Comparison of ENCODE assay signal across 7 cellular contexts in the genomic region with DNA sequence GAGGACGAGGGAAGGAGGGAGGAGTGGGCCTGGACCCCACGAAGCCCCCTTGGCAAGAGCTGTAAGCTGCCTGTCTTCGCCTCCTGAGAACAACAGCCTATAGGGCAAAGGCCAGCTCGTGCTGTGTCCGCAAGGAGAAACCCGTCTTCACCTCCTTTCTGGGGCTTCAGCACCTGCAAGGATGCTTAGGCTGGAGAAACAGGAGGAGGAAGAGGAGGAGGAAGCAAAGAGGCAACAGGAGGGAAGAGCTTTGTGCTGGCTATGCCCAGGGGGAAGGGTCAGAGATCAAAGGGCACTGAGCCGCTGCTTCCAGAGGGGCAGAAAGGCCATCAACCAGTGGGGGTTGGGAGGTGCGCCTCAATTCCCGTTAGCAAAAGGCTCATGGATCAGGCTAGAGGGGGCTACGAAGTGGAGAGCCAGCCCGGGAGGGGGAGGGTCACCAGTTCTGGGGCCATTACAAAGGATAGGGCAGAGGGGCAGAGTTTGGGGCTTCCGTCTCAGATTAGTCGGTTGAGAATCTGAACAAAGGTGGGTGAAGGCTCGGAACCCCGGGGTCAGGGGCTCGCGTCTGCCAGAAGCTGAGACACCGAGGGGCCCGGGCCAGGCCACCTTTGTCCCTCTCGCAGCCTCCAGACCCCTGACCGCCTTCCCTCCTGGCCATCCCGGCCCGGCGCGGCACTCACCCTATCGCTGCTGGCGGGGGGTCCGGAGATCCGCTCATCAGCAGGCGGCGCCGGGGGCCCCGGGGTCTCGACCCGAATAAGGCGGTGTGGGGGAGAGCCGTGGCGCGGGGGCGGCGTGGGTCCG. TPM values are rescaled to one million over a fixed set of nuclear protein-coding genes. Genes with fewer than 3 reads are reported as not detected.
A peak's percentile ranks its signal among the peaks of the same experiment; 100 is the strongest.
DNase-seq lines count a peak whose midpoint lies in the region; ATAC-seq and TF ChIP-seq lines count a peak whose summit lies in the region.

No MANE protein-coding gene starts in this region.

- CTCF ChIA-PET in HCT116 (lab: Charles Lee): interaction anchor here (1.3 to 2.0 kb wide), 3 partner anchors 18 to 69 kb away, joined by 3 to 6 read pairs (median 3); no protein-coding TSS in a partner anchor

- H3K79me2 ChIP-seq in HCT116 (ENCODE audit: insufficient read depth, low read length): no peaks in the 10 kb centered on the region

- H3K4me1 ChIP-seq in HCT116 (ENCODE audit: control insufficient read depth in 1 of 2, insufficient read depth in 2 of 2, low read length in 2 of 2) (peaks cover 9 to 21% of the 10 kb centered on the region in 2 experiments), iPS-15b (ENCODE audit: control insufficient read depth, insufficient read depth, low read length) (peaks cover 14% of the 10 kb centered on the region)

- TF ChIP-seq RAD21 in HCT116 (IDR thresholded peaks at IDR 0.05; ENCODE audit: low read depth): no peak

- peaks cover 3% of the 10 kb centered on the region in 2 donors for H3K36me3 Mint-ChIP-seq in activated T-cell treated with anti-CD3 and anti-CD28 coated beads, Interleukin-2, amount 50 U/mL, for 72 hours (ENCODE audit: insufficient read depth in 2 of 2)
- H3K36me3 Mint-ChIP-seq in stimulated activated effector memory CD8-positive, alpha-beta T cell treated with anti-CD3 and anti-CD28 coated beads, Interleukin-12 subunit alpha, Interleukin-12 subunit beta, amount 100 ng/mL, for 72 hours: peaks cover 23% of the 10 kb centered on the region

- H3K27me3 ChIP-seq in HCT116 (ENCODE audit: insufficient read depth, low read length) (no peaks in the 10 kb centered on the region), iPS-15b (ENCODE audit: control insufficient read depth, insufficient read depth, low read length) (peaks cover 43% of the 10 kb centered on the region)

- no peak for DNase-seq in HCT116 (ENCODE audit: low read depth, low spot score)
- no peak for DNase-seq in activated T-cell treated with anti-CD3 and anti-CD28 coated beads, Interleukin-2, amount 50 U/mL, for 72 hours
- no peak for DNase-seq in stimulated activated effector memory CD8-positive, alpha-beta T cell treated with anti-CD3 and anti-CD28 coated beads, Interleukin-12 subunit alpha, Interleukin-12 subunit beta, amount 100 ng/mL, for 72 hours (ENCODE audit: low spot score in 2 of 2)
- DNase-seq in activated CD8-positive, alpha-beta memory T cell treated with anti-CD3 and anti-CD28 coated beads, Interleukin-2, amount 50 U/mL, for 4 hours: no peak
- no peak for DNase-seq in DMS 273 (lab: John Stamatoyannopoulos, UW; ENCODE audit: unreplicated experiment)

- ATAC-seq in HCT116 (no peak), GM19324 (IDR thresholded peaks at IDR 0.05; ENCODE audit: low FRiP score, unreplicated experiment) (no peak)
- ATAC-seq in activated T-cell treated with anti-CD3 and anti-CD28 coated beads, Interleukin-2, amount 50 U/mL, for 72 hours (replicated peaks in 1 of 2): peak in 1 of 2 donors; percentile 3
- ATAC-seq in stimulated activated effector memory CD8-positive, alpha-beta T cell treated with anti-CD3 and anti-CD28 coated beads, Interleukin-12 subunit alpha, Interleukin-12 subunit beta, amount 100 ng/mL, for 72 hours: no peak

- intact Hi-C loops in HCT116 (cut with micrococcal nuclease): no loop called here

- peak overlapping the region; percentile 76 to 89 for H3K4me3 Mint-ChIP-seq in activated T-cell treated with anti-CD3 and anti-CD28 coated beads, Interleukin-2, amount 50 U/mL, for 72 hours
- peak overlapping the region; percentile 88 for H3K4me3 Mint-ChIP-seq in stimulated activated effector memory CD8-positive, alpha-beta T cell treated with anti-CD3 and anti-CD28 coated beads, Interleukin-12 subunit alpha, Interleukin-12 subunit beta, amount 100 ng/mL, for 72 hours

- peaks cover 35% of the 10 kb centered on the region for H3K4me1 Mint-ChIP-seq in activated T-cell treated with anti-CD3 and anti-CD28 coated beads, Interleukin-2, amount 50 U/mL, for 72 hours (ENCODE audit: low read depth)
- peaks cover 58% of the 10 kb centered on the region for H3K4me1 Mint-ChIP-seq in stimulated activated effector memory CD8-positive, alpha-beta T cell treated with anti-CD3 and anti-CD28 coated beads, Interleukin-12 subunit alpha, Interleukin-12 subunit beta, amount 100 ng/mL, for 72 hours

- H3K9me3 ChIP-seq in HCT116 (ENCODE audit: control insufficient read depth in 1 of 2, insufficient read depth in 1 of 2, low read depth in 1 of 2, low read length in 2 of 2) (no peaks in the 10 kb centered on the region), iPS-15b (ENCODE audit: control insufficient read depth, insufficient read depth, low read length) (no peaks in the 10 kb centered on the region)

- no peaks in the 10 kb centered on the region for H4K20me1 ChIP-seq in HCT116 (ENCODE audit: insufficient read depth)

- no peak for TF ChIP-seq CTCF in HCT116 (IDR thresholded peaks at IDR 0.05 in 2 of 3, conservative IDR thresholded peaks at IDR 0.05 in 1 of 3; ENCODE audit: borderline replicate concordance in 1 of 3, insufficient read depth in 1 of 3, low read depth in 2 of 3, low read length in 2 of 3)

- H3K36me3 ChIP-seq in HCT116 (ENCODE audit: control insufficient read depth in 1 of 2, insufficient read depth in 2 of 2, low read length in 2 of 2) (no peaks in the 10 kb centered on the region), iPS-15b (ENCODE audit: control insufficient read depth, insufficient read depth, low read length) (no peaks in the 10 kb centered on the region)

- H3K9ac ChIP-seq in HCT116 (ENCODE audit: low read length) (no peak overlapping the region), iPS-15b (ENCODE audit: low read depth, low read length) (no peak overlapping the region)

- TF ChIP-seq POLR2A in HCT116 (IDR thresholded peaks at IDR 0.05; ENCODE audit: borderline replicate concordance, extremely low read depth, insufficient read depth, insufficient read length): no peak

- no peak overlapping the region for H3K4me3 ChIP-seq in HCT116 (replicated peaks in 1 of 2; ENCODE audit: low read depth in 1 of 2, low read length in 2 of 2)
- peak overlapping the region; percentile 72 for H3K4me3 ChIP-seq in iPS-15b (ENCODE audit: low read depth, low read length)

- BruUV-seq in HCT116 (replicated peaks; lab: Mats Ljungman, UMichigan): TSS peak; percentile 34

- H3K9me3 Mint-ChIP-seq in activated T-cell treated with anti-CD3 and anti-CD28 coated beads, Interleukin-2, amount 50 U/mL, for 72 hours: no peaks in the 10 kb centered on the region
- H3K9me3 Mint-ChIP-seq in stimulated activated effector memory CD8-positive, alpha-beta T cell treated with anti-CD3 and anti-CD28 coated beads, Interleukin-12 subunit alpha, Interleukin-12 subunit beta, amount 100 ng/mL, for 72 hours: no peaks in the 10 kb centered on the region

- H3K27ac ChIP-seq in HCT116 (ENCODE audit: low read depth, low read length): no peak overlapping the region

- POLR2A ChIA-PET in HCT116 (lab: Charles Lee): no interaction called here

- no peaks in the 10 kb centered on the region for H3K9me2 ChIP-seq in HCT116 (ENCODE audit: insufficient read depth)

- H3K27me3 Mint-ChIP-seq in activated T-cell treated with anti-CD3 and anti-CD28 coated beads, Interleukin-2, amount 50 U/mL, for 72 hours (ENCODE audit: low read depth): no peaks in the 10 kb centered on the region

- H3K27ac Mint-ChIP-seq in activated T-cell treated with anti-CD3 and anti-CD28 coated beads, Interleukin-2, amount 50 U/mL, for 72 hours: peak overlapping the region; percentile 70
- peak overlapping the region; percentile 91 for H3K27ac Mint-ChIP-seq in stimulated activated effector memory CD8-positive, alpha-beta T cell treated with anti-CD3 and anti-CD28 coated beads, Interleukin-12 subunit alpha, Interleukin-12 subunit beta, amount 100 ng/mL, for 72 hours

- RAD21 ChIA-PET in HCT116 (lab: Charles Lee; ENCODE audit: low non-redundant PET in 1 of 2, low total read pairs in 2 of 2, uncharacterized antibody in 2 of 2, unreplicated experiment in 2 of 2): no interaction called here

- H3K4me2 ChIP-seq in HCT116 (ENCODE audit: low read length): no peak overlapping the region

- H2AFZ ChIP-seq in HCT116 (ENCODE audit: low read depth, low read length, poor library complexity, severe bottlenecking): no peak overlapping the region

TF ChIP-seq in HCT116, 20 proteins besides CTCF, POLR2A, EP300 and RAD21:
- peak; percentile 14 for TF ChIP-seq TCF7L2 (IDR thresholded peaks at IDR 0.05; ENCODE audit: borderline replicate concordance, extremely low read depth, insufficient read depth, insufficient read length)
- TF ChIP-seq SP1 (IDR thresholded peaks at IDR 0.05; ENCODE audit: low read depth): no peak
- TF ChIP-seq, protein P1, sequence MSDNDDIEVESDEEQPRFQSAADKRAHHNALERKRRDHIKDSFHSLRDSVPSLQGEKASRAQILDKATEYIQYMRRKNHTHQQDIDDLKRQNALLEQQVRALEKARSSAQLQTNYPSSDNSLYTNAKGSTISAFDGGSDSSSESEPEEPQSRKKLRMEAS (IDR thresholded peaks at IDR 0.05): no peak
- no peak for TF ChIP-seq SRF (IDR thresholded peaks at IDR 0.05; ENCODE audit: low read depth)
- TF ChIP-seq SIN3A (IDR thresholded peaks at IDR 0.05; ENCODE audit: low read depth): no peak

RNA-seq across cellular contexts. Expression of a gene that starts 0.8 kb away (rescaled TPM):
- total RNA-seq in HCT116 (2021; ENCODE audit: unreplicated experiment): 2.6 TPM
- 1.0 and 2.7 TPM in 2 replicates for polyA plus RNA-seq in HCT116 (2012)
- total RNA-seq in activated T-cell treated with anti-CD3 and anti-CD28 coated beads, Interleukin-2, amount 50 U/mL, for 72 hours: 10 to 100 TPM; 11.7 to 16.8 TPM

RNA-seq across cellular contexts. Expression of a gene that starts 57.2 kb away (rescaled TPM):
- 19.6 TPM for total RNA-seq in HCT116 (2021; ENCODE audit: unreplicated experiment)
- polyA plus RNA-seq in HCT116 (2012): 11.1 and 11.3 TPM in 2 replicates
- under 1 TPM; 0.34 to 0.95 TPM for total RNA-seq in activated T-cell treated with anti-CD3 and anti-CD28 coated beads, Interleukin-2, amount 50 U/mL, for 72 hours

RNA-seq across cellular contexts. Expression of a gene that starts 57.3 kb away (rescaled TPM):
- total RNA-seq in HCT116 (2021; ENCODE audit: unreplicated experiment): 2.3 TPM
- 1.3 and 1.4 TPM in 2 replicates for polyA plus RNA-seq in HCT116 (2012)
- total RNA-seq in activated T-cell treated with anti-CD3 and anti-CD28 coated beads, Interleukin-2, amount 50 U/mL, for 72 hours: under 1 TPM; 0.46 to 0.65 TPM

Comparison
In these comparisons a context has a peak if more than half of its experiments do, and no peak if none do; other contexts are left out.
1. RNA of a gene that starts 57.2 kb away (total RNA-seq): 19.6 TPM in HCT116 (single experiment); 0.34 to 0.95 TPM in activated T-cell treated with anti-CD3 and anti-CD28 coated beads, Interleukin-2, amount 50 U/mL, for 72 hours; every median in the first group is over 10 times any median in the second.